Comparison of ENCODE assay signal across 10 cellular contexts in genomic region chr15:85646538-85647091, GRCh38.
DNase-seq lines count a peak whose midpoint lies in the region; ATAC-seq and FAIRE-seq lines count a peak whose summit lies in the region.
"Had no signal": no experiment of that assay in that cellular context is flagged by ENCODE, and none has a peak within 500 bp of the region (broad histone marks: within the 10 kb centered on the region; RNA-seq: fewer than 3 reads in every experiment).

No MANE protein-coding gene starts in this region.

- WGBS in small intestine, 3 donors: 72 to 82% (median 73%) methylated on average over 4 of the region's 4 CpGs

- H3K4me3 ChIP-seq in small intestine (ENCODE audit: low read depth in 1 of 2, low read length in 2 of 2): no peak overlapping the region

- H3K9me3 Mint-ChIP-seq in activated naive CD8-positive, alpha-beta T cell treated with anti-CD3 and anti-CD28 coated beads, Interleukin-2, amount 50 U/mL, for 24 hours: no peaks in the 10 kb centered on the region
- H3K9me3 Mint-ChIP-seq: brain had no signal

- no peaks in the 10 kb centered on the region for H3K27me3 Mint-ChIP-seq in activated naive CD8-positive, alpha-beta T cell treated with anti-CD3 and anti-CD28 coated beads, Interleukin-2, amount 50 U/mL, for 24 hours
- H3K27me3 Mint-ChIP-seq: brain had no signal

- H3K9me3 ChIP-seq in small intestine (ENCODE audit: control insufficient read depth, low read depth): no peaks in the 10 kb centered on the region

- peaks cover 40% of the 10 kb centered on the region for H3K36me3 Mint-ChIP-seq in activated naive CD8-positive, alpha-beta T cell treated with anti-CD3 and anti-CD28 coated beads, Interleukin-2, amount 50 U/mL, for 24 hours (ENCODE audit: low read depth)

- DNase-seq in AG08396 (ENCODE audit: low spot score) (peak; percentile 18), small intestine (peak; percentile 39), DMS79 (lab: John Stamatoyannopoulos, UW) (no peak), DMS153 treated with DMSO at 0.1 percent for 48 hours (lab: John Stamatoyannopoulos, UW; ENCODE audit: unreplicated experiment) (no peak), NCI-H2029 treated with DMSO at 0.1 percent for 48 hours (lab: John Stamatoyannopoulos, UW) (no peak)
- DNase-seq in activated naive CD8-positive, alpha-beta T cell treated with anti-CD3 and anti-CD28 coated beads, Interleukin-2, amount 50 U/mL, for 24 hours: no peak

- peak; percentile 68 for ATAC-seq in GM19023 (IDR thresholded peaks at IDR 0.05; ENCODE audit: unreplicated experiment)
- ATAC-seq in HG03280 (IDR thresholded peaks at IDR 0.05; ENCODE audit: unreplicated experiment): peak; percentile 89
- peak; percentile 86 for ATAC-seq in activated naive CD8-positive, alpha-beta T cell treated with anti-CD3 and anti-CD28 coated beads, Interleukin-2, amount 50 U/mL, for 24 hours

- H3K27ac Mint-ChIP-seq in activated naive CD8-positive, alpha-beta T cell treated with anti-CD3 and anti-CD28 coated beads, Interleukin-2, amount 50 U/mL, for 24 hours: peak overlapping the region; percentile 84

- H3K4me1 Mint-ChIP-seq in activated naive CD8-positive, alpha-beta T cell treated with anti-CD3 and anti-CD28 coated beads, Interleukin-2, amount 50 U/mL, for 24 hours: peaks cover 65% of the 10 kb centered on the region

- H3K27ac ChIP-seq in small intestine (ENCODE audit: low read depth in 1 of 2, low read length in 1 of 2): peak overlapping the region in 1 of 2 donors; percentile 70

- no peak for FAIRE-seq in small intestine (lab: Jason Lieb, UNC)
- FAIRE-seq: GM18507 had no signal

- H3K27me3 ChIP-seq in small intestine (ENCODE audit: control insufficient read depth in 2 of 2, insufficient read depth in 2 of 2, low read length in 2 of 2): no peaks in the 10 kb centered on the region

- no peak overlapping the region for H3K4me3 Mint-ChIP-seq in activated naive CD8-positive, alpha-beta T cell treated with anti-CD3 and anti-CD28 coated beads, Interleukin-2, amount 50 U/mL, for 24 hours
- H3K4me3 Mint-ChIP-seq: brain had no signal

- H3K36me3 ChIP-seq in small intestine (ENCODE audit: control insufficient read depth in 2 of 2, insufficient read depth in 2 of 2, low read length in 2 of 2): peaks cover 0 to 8% of the 10 kb centered on the region in 2 donors

- H3K4me1 ChIP-seq in small intestine (ENCODE audit: control insufficient read depth in 2 of 2, insufficient read depth in 1 of 2, low read depth in 1 of 2, low read length in 1 of 2): peaks cover 0 to 14% of the 10 kb centered on the region in 2 donors

Comparison
In these comparisons a context has a peak if more than half of its experiments do, and no peak if none do; other contexts are left out.
1. DNase-seq: peak in AG08396 (single experiment) and small intestine (single experiment); none in activated naive CD8-positive, alpha-beta T cell treated with anti-CD3 and anti-CD28 coated beads, Interleukin-2, amount 50 U/mL, for 24 hours (single experiment), DMS79 (single experiment), DMS153 treated with DMSO at 0.1 percent for 48 hours (single experiment) and NCI-H2029 treated with DMSO at 0.1 percent for 48 hours (single experiment).
2. Peak in every context shown above with its lines, with median percentiles within 50 percentile points of each other: ATAC-seq.